In the genomic region with DNA sequence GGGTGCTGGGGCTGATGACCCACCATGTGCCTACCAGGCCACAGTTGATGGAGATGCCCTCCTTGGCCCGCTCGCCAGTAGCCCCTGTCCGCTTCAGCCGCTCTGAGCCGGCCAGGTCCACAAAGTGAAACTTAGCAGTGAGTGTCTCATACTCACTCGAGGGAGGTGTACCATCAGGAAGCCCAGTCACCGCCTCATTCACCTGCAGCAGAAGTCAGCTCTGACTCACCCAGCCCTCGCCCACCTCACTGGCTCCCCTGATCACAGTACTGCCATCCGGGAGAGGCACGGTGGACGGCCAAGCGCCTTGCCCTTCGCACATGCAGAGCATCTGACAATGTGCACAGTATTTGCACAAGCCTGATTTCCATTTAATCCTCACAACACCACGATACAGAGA, we compare ENCODE assay signal across 20 cellular contexts.
"Had no signal": no experiment of that assay in that cellular context is flagged by ENCODE, and none has a peak within 500 bp of the region (broad histone marks: within the 10 kb centered on the region; RNA-seq: fewer than 3 reads in every experiment).

No MANE protein-coding gene starts in this region.

- H3K9me3 Mint-ChIP-seq: activated CD4-positive, alpha-beta T cell treated with anti-CD3 and anti-CD28 coated beads, Interleukin-2, amount 10 ng/mL, durations not matched to agents 7 days and 5 days; activated naive CD4-positive, alpha-beta T cell treated with anti-CD3 and anti-CD28 coated beads, Interleukin-2, amount 50 U/mL, for 72 hours; activated T-helper 1 cell treated with anti-CD3 and anti-CD28 coated beads, Interleukin-12 subunit alpha, Interleukin-12 subunit beta, Interleukin-2, Interleukin-4 antibody, amounts not matched to agents 30 ng/mL and 10 ng/mL and 1 ng/mL, durations not matched to agents 14 hours and 24 hours and 36 hours; central memory CD8-positive, alpha-beta T cell; endodermal cell; mesothelial cell of epicardium; natural killer cell; stimulated activated memory B cell treated with anti-CD40 and anti-IgM and Interleukin-4, amounts not matched to agents 10 μg/mL and 1 μg/mL and 100 μg/mL, for 72 hours; type B pancreatic cell had no signal

- H3K27me3 Mint-ChIP-seq: activated CD4-positive, alpha-beta T cell treated with anti-CD3 and anti-CD28 coated beads, Interleukin-2, amount 10 ng/mL, durations not matched to agents 7 days and 5 days; central memory CD8-positive, alpha-beta T cell; stimulated activated memory B cell treated with anti-CD40 and anti-IgM and Interleukin-4, amounts not matched to agents 10 μg/mL and 1 μg/mL and 100 μg/mL, for 72 hours; type B pancreatic cell had no signal

- H3K4me1 Mint-ChIP-seq: endodermal cell; mesothelial cell of epicardium; stimulated activated memory B cell treated with anti-CD40 and anti-IgM and Interleukin-4, amounts not matched to agents 10 μg/mL and 1 μg/mL and 100 μg/mL, for 72 hours had no signal

- H3K4me1 ChIP-seq: heart right ventricle, left ventricle myocardium inferior, vagina had no signal

- H3K27ac Mint-ChIP-seq: activated CD4-positive, alpha-beta T cell treated with anti-CD3 and anti-CD28 coated beads, Interleukin-2, amount 10 ng/mL, durations not matched to agents 7 days and 5 days; activated T-helper 1 cell treated with anti-CD3 and anti-CD28 coated beads, Interleukin-12 subunit alpha, Interleukin-12 subunit beta, Interleukin-2, Interleukin-4 antibody, amounts not matched to agents 30 ng/mL and 10 ng/mL and 1 ng/mL, durations not matched to agents 14 hours and 24 hours and 36 hours; endodermal cell; mesothelial cell of epicardium; natural killer cell; stimulated activated memory B cell treated with anti-CD40 and anti-IgM and Interleukin-4, amounts not matched to agents 10 μg/mL and 1 μg/mL and 100 μg/mL, for 72 hours; type B pancreatic cell had no signal

- H3K4me3 ChIP-seq: heart right ventricle, left ventricle myocardium inferior, vagina had no signal

- H3K36me3 ChIP-seq: left ventricle myocardium inferior, vagina had no signal

- H3K4me3 Mint-ChIP-seq: activated CD4-positive, alpha-beta T cell treated with anti-CD3 and anti-CD28 coated beads, Interleukin-2, amount 10 ng/mL, durations not matched to agents 7 days and 5 days; activated T-helper 1 cell treated with anti-CD3 and anti-CD28 coated beads, Interleukin-12 subunit alpha, Interleukin-12 subunit beta, Interleukin-2, Interleukin-4 antibody, amounts not matched to agents 30 ng/mL and 10 ng/mL and 1 ng/mL, durations not matched to agents 14 hours and 24 hours and 36 hours; central memory CD8-positive, alpha-beta T cell; endodermal cell; mesothelial cell of epicardium; natural killer cell; stimulated activated memory B cell treated with anti-CD40 and anti-IgM and Interleukin-4, amounts not matched to agents 10 μg/mL and 1 μg/mL and 100 μg/mL, for 72 hours; type B pancreatic cell had no signal

- DNase-seq: activated CD4-positive, alpha-beta T cell treated with anti-CD3 and anti-CD28 coated beads, Interleukin-2, amount 10 ng/mL, durations not matched to agents 7 days and 5 days; activated CD4-positive, CD25-positive, alpha-beta regulatory T cell; activated CD8-positive, alpha-beta memory T cell treated with anti-CD3 and anti-CD28 coated beads, Interleukin-2, amount 50 U/mL, for 48 hours; activated gamma-delta T cell treated with Interleukin-2 at 50 U/mL for 16 hours; endodermal cell; heart right ventricle; left ventricle myocardium inferior; natural killer cell; small intestine; stimulated activated CD4-positive, alpha-beta T cell treated with anti-CD3 and anti-CD28 coated beads, Interleukin-2, amount 100 ng/mL, for 24 hours; T1000 had no signal

- H3K9me3 ChIP-seq: heart right ventricle, left ventricle myocardium inferior, vagina had no signal

- H3K27ac ChIP-seq: epithelial cell of prostate, heart right ventricle, left ventricle myocardium inferior, vagina had no signal

- ATAC-seq: heart right ventricle; natural killer cell; sciatic nerve; stimulated activated memory B cell treated with anti-CD40 and anti-IgM and Interleukin-4, amounts not matched to agents 10 μg/mL and 1 μg/mL and 100 μg/mL, for 72 hours had no signal

- H3K27me3 ChIP-seq: vagina had no signal

- H3K36me3 Mint-ChIP-seq: natural killer cell, type B pancreatic cell had no signal
